ENCODE assay signal across 37 cellular contexts in genomic region chr10:11358923-11359560, GRCh38.
"Had no signal": no experiment of that assay in that cellular context is flagged by ENCODE, and none has a peak within 500 bp of the region (broad histone marks: within the 10 kb centered on the region; RNA-seq: fewer than 3 reads in every experiment).

No MANE protein-coding gene starts in this region.

- H3K27me3 ChIP-seq: ascending aorta, breast epithelium had no signal

- H3K36me3 ChIP-seq: ascending aorta, breast epithelium had no signal

- H3K4me1 Mint-ChIP-seq: activated B cell treated with CpG ODN at 0.5 μM for 24 hours; activated CD4-positive, alpha-beta memory T cell treated with anti-CD3 and anti-CD28 coated beads, Interleukin-2, amount 10 ng/mL, durations not matched to agents 7 days and 5 days; activated CD4-positive, alpha-beta T cell treated with anti-CD3 and anti-CD28 coated beads for 36 hours; activated CD4-positive, alpha-beta T cell treated with anti-CD3 and anti-CD28 coated beads, Interleukin-2, amount 10 ng/mL, durations not matched to agents 7 days and 5 days; activated CD8-positive, alpha-beta memory T cell treated with anti-CD3 and anti-CD28 coated beads, Interleukin-2, amount 10 ng/mL, durations not matched to agents 7 days and 5 days; activated naive CD4-positive, alpha-beta T cell treated with anti-CD3 and anti-CD28 coated beads, Interleukin-2, amount 10 ng/mL, durations not matched to agents 7 days and 5 days; activated naive CD4-positive, alpha-beta T cell treated with anti-CD3 and anti-CD28 coated beads, Interleukin-2, amount 50 U/mL, for 24 hours; central memory CD8-positive, alpha-beta T cell had no signal

- H3K4me3 ChIP-seq: ascending aorta, breast epithelium had no signal

- H3K4me1 ChIP-seq: ascending aorta, breast epithelium had no signal

- ATAC-seq: activated CD4-positive, alpha-beta T cell treated with anti-CD3 and anti-CD28 coated beads for 36 hours; activated CD4-positive, CD25-positive, alpha-beta regulatory T cell treated with anti-CD3 and anti-CD28 coated beads, Interleukin-2, amount 50 U/mL, for 24 hours; activated CD8-positive, alpha-beta memory T cell treated with anti-CD3 and anti-CD28 coated beads, Interleukin-2, amount 10 ng/mL, durations not matched to agents 7 days and 5 days; activated CD8-positive, alpha-beta T cell treated with anti-CD3 and anti-CD28 coated beads, Interleukin-2, amount 10 ng/mL, durations not matched to agents 7 days and 5 days; activated naive CD8-positive, alpha-beta T cell treated with anti-CD3 and anti-CD28 coated beads, Interleukin-2, amount 50 U/mL, for 24 hours had no signal

- DNase-seq: activated B cell treated with CpG ODN at 0.5 μM for 24 hours; activated CD4-positive, alpha-beta memory T cell treated with anti-CD3 and anti-CD28 coated beads, Interleukin-2, amount 10 ng/mL, durations not matched to agents 7 days and 5 days; activated CD4-positive, alpha-beta T cell treated with anti-CD3 and anti-CD28 coated beads for 1 hour; activated CD4-positive, alpha-beta T cell treated with anti-CD3 and anti-CD28 coated beads for 36 hours; activated CD4-positive, alpha-beta T cell treated with anti-CD3 and anti-CD28 coated beads for 48 hours; activated CD4-positive, alpha-beta T cell treated with anti-CD3 and anti-CD28 coated beads, Interleukin-2, amount 10 ng/mL, durations not matched to agents 7 days and 5 days; activated CD4-positive, alpha-beta T cell treated with anti-CD3 and anti-CD28 coated beads, Interleukin-2, amount 50 U/mL, for 48 hours; activated CD8-positive, alpha-beta memory T cell treated with anti-CD3 and anti-CD28 coated beads for 24 hours; activated CD8-positive, alpha-beta memory T cell treated with anti-CD3 and anti-CD28 coated beads, Interleukin-2, amount 10 ng/mL, durations not matched to agents 7 days and 5 days; activated CD8-positive, alpha-beta memory T cell treated with anti-CD3 and anti-CD28 coated beads, Interleukin-2, amount 50 U/mL, for 48 hours; activated CD8-positive, alpha-beta T cell treated with anti-CD3 and anti-CD28 coated beads, Interleukin-2, amount 10 ng/mL, durations not matched to agents 7 days and 5 days; activated effector memory CD4-positive, alpha-beta T cell treated with Interleukin-2 at 50 U/mL for 16 hours; activated gamma-delta T cell; activated naive CD4-positive, alpha-beta T cell treated with anti-CD3 and anti-CD28 coated beads, Interleukin-2, amount 10 ng/mL, durations not matched to agents 7 days and 5 days; activated naive CD4-positive, alpha-beta T cell treated with Interleukin-2 at 50 U/mL for 16 hours; activated naive CD8-positive, alpha-beta T cell treated with anti-CD3 and anti-CD28 coated beads, Interleukin-2, amount 10 ng/mL, durations not matched to agents 7 days and 5 days; activated naive CD8-positive, alpha-beta T cell treated with anti-CD3 and anti-CD28 coated beads, Interleukin-2, amount 50 U/mL, for 24 hours; activated T-cell treated with anti-CD3 and anti-CD28 coated beads, Interleukin-2, amount 50 U/mL, for 24 hours; activated T-cell treated with anti-CD3 and anti-CD28 coated beads, Interleukin-2, amount 50 U/mL, for 48 hours; amygdala; anterior cingulate cortex; caudate nucleus; cerebellar nuclear complex; T-helper 1 cell; T-helper 2 cell; T-helper 9 cell had no signal

- H3K27ac ChIP-seq: ascending aorta, breast epithelium, VCaP had no signal

- H3K9me3 ChIP-seq: ascending aorta had no signal

- H3K9me3 Mint-ChIP-seq: activated CD4-positive, alpha-beta memory T cell treated with anti-CD3 and anti-CD28 coated beads, Interleukin-2, amount 10 ng/mL, durations not matched to agents 7 days and 5 days; activated CD4-positive, alpha-beta T cell treated with anti-CD3 and anti-CD28 coated beads, Interleukin-2, amount 10 ng/mL, durations not matched to agents 7 days and 5 days; activated naive CD4-positive, alpha-beta T cell treated with anti-CD3 and anti-CD28 coated beads, Interleukin-2, amount 50 U/mL, for 24 hours; activated T-cell treated with anti-CD3 and anti-CD28 coated beads, Interleukin-2, amount 50 U/mL, for 24 hours; activated T-helper 2 cell treated with anti-CD3 and anti-CD28 coated beads, Interferon-gamma antibody, Interleukin-2, Interleukin-4, amounts not matched to agents 10 μg/mL and 5 μg/mL and 100 μg/mL, durations not matched to agents 14 hours and 24 hours and 36 hours; T-helper 1 cell treated with Interleukin-12 subunit alpha and Interleukin-12 subunit beta and Interleukin-4 antibody, amounts not matched to agents 30 μg/mL and 1 μg/mL, for 36 hours; T-helper 2 cell treated with Interferon-gamma antibody and Interleukin-4, amounts not matched to agents 5 μg/mL and 100 μg/mL, for 36 hours had no signal

- H3K4me3 Mint-ChIP-seq: activated B cell treated with CpG ODN at 0.5 μM for 24 hours; activated CD4-positive, alpha-beta memory T cell treated with anti-CD3 and anti-CD28 coated beads, Interleukin-2, amount 10 ng/mL, durations not matched to agents 7 days and 5 days; activated CD4-positive, alpha-beta T cell treated with anti-CD3 and anti-CD28 coated beads for 36 hours; activated CD4-positive, alpha-beta T cell treated with anti-CD3 and anti-CD28 coated beads, Interleukin-2, amount 10 ng/mL, durations not matched to agents 7 days and 5 days; activated CD8-positive, alpha-beta memory T cell treated with anti-CD3 and anti-CD28 coated beads, Interleukin-2, amount 10 ng/mL, durations not matched to agents 7 days and 5 days; activated CD8-positive, alpha-beta T cell treated with anti-CD3 and anti-CD28 coated beads, Interleukin-2, amount 10 ng/mL, durations not matched to agents 7 days and 5 days; activated naive CD4-positive, alpha-beta T cell treated with anti-CD3 and anti-CD28 coated beads, Interleukin-2, amount 10 ng/mL, durations not matched to agents 7 days and 5 days; activated naive CD4-positive, alpha-beta T cell treated with anti-CD3 and anti-CD28 coated beads, Interleukin-2, amount 50 U/mL, for 24 hours; activated naive CD8-positive, alpha-beta T cell; activated naive CD8-positive, alpha-beta T cell treated with anti-CD3 and anti-CD28 coated beads, Interleukin-2, amount 10 ng/mL, durations not matched to agents 7 days and 5 days; activated naive CD8-positive, alpha-beta T cell treated with anti-CD3 and anti-CD28 coated beads, Interleukin-2, amount 50 U/mL, for 24 hours; activated T-cell treated with anti-CD3 and anti-CD28 coated beads, Interleukin-2, amount 50 U/mL, for 24 hours; brain; central memory CD8-positive, alpha-beta T cell; T-helper 1 cell treated with Interleukin-12 subunit alpha and Interleukin-12 subunit beta and Interleukin-4 antibody, amounts not matched to agents 30 μg/mL and 1 μg/mL, for 36 hours; T-helper 2 cell treated with Interferon-gamma antibody and Interleukin-4, amounts not matched to agents 5 μg/mL and 100 μg/mL, for 36 hours had no signal

- H3K36me3 Mint-ChIP-seq: activated CD8-positive, alpha-beta memory T cell treated with anti-CD3 and anti-CD28 coated beads, Interleukin-2, amount 10 ng/mL, durations not matched to agents 7 days and 5 days; activated naive CD4-positive, alpha-beta T cell treated with anti-CD3 and anti-CD28 coated beads, Interleukin-2, amount 10 ng/mL, durations not matched to agents 7 days and 5 days; activated naive CD4-positive, alpha-beta T cell treated with anti-CD3 and anti-CD28 coated beads, Interleukin-2, amount 50 U/mL, for 24 hours had no signal

- H3K27ac Mint-ChIP-seq: activated B cell treated with CpG ODN at 0.5 μM for 24 hours; activated CD4-positive, alpha-beta memory T cell treated with anti-CD3 and anti-CD28 coated beads, Interleukin-2, amount 10 ng/mL, durations not matched to agents 7 days and 5 days; activated CD4-positive, alpha-beta T cell treated with anti-CD3 and anti-CD28 coated beads for 36 hours; activated CD4-positive, alpha-beta T cell treated with anti-CD3 and anti-CD28 coated beads, Interleukin-2, amount 10 ng/mL, durations not matched to agents 7 days and 5 days; activated CD8-positive, alpha-beta memory T cell treated with anti-CD3 and anti-CD28 coated beads, Interleukin-2, amount 10 ng/mL, durations not matched to agents 7 days and 5 days; activated CD8-positive, alpha-beta T cell treated with anti-CD3 and anti-CD28 coated beads, Interleukin-2, amount 10 ng/mL, durations not matched to agents 7 days and 5 days; activated naive CD4-positive, alpha-beta T cell treated with anti-CD3 and anti-CD28 coated beads, Interleukin-2, amount 10 ng/mL, durations not matched to agents 7 days and 5 days; activated naive CD4-positive, alpha-beta T cell treated with anti-CD3 and anti-CD28 coated beads, Interleukin-2, amount 50 U/mL, for 24 hours; activated naive CD8-positive, alpha-beta T cell; activated naive CD8-positive, alpha-beta T cell treated with anti-CD3 and anti-CD28 coated beads, Interleukin-2, amount 10 ng/mL, durations not matched to agents 7 days and 5 days; activated naive CD8-positive, alpha-beta T cell treated with anti-CD3 and anti-CD28 coated beads, Interleukin-2, amount 50 U/mL, for 24 hours; activated T-cell treated with anti-CD3 and anti-CD28 coated beads, Interleukin-2, amount 50 U/mL, for 24 hours; activated T-helper 2 cell treated with anti-CD3 and anti-CD28 coated beads, Interferon-gamma antibody, Interleukin-2, Interleukin-4, amounts not matched to agents 10 μg/mL and 5 μg/mL and 100 μg/mL, durations not matched to agents 14 hours and 24 hours and 36 hours; T-helper 1 cell treated with Interleukin-12 subunit alpha and Interleukin-12 subunit beta and Interleukin-4 antibody, amounts not matched to agents 30 μg/mL and 1 μg/mL, for 36 hours; T-helper 2 cell treated with Interferon-gamma antibody and Interleukin-4, amounts not matched to agents 5 μg/mL and 100 μg/mL, for 36 hours had no signal
